ENCODE assay signal across 11 cellular contexts in the genomic region with DNA sequence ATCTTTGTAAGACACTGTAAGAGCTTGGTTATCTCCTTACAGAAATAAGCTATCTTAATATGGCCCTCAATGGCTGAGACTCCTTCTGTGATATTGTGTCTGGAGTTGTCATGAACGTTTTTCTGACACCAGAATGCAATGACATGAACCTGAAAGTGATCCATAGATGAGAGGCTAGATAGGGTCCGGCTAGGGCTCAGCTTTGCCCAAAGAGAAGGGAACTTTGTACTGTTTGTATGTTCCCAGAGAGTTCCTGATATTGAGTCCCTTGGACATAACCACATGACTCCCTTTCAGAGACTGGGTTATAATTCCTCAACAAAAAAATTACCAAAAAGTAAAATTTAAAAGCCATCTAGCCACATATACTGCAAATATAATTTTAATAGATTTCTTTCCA.
DNase-seq lines count a peak whose midpoint lies in the region; ATAC-seq and TF ChIP-seq lines count a peak whose summit lies in the region.
"Had no signal": no experiment of that assay in that cellular context is flagged by ENCODE, and none has a peak within 500 bp of the region (broad histone marks: within the 10 kb centered on the region; RNA-seq: fewer than 3 reads in every experiment).

No MANE protein-coding gene starts in this region.

- H3K36me3 Mint-ChIP-seq in activated naive CD4-positive, alpha-beta T cell treated with anti-CD3 and anti-CD28 coated beads, Interleukin-2, amount 50 U/mL, for 72 hours, result peaks cover 3 to 35% of the 10 kb centered on the region in 2 donors
- no peaks in the 10 kb centered on the region for H3K36me3 Mint-ChIP-seq in activated naive CD4-positive, alpha-beta T cell treated with anti-CD3 and anti-CD28 coated beads for 36 hours (ENCODE audit: low read depth)
- no peaks in the 10 kb centered on the region for H3K36me3 Mint-ChIP-seq in activated T-helper 17 cell treated with anti-CD3 and anti-CD28 coated beads, Interleukin-2, amount 50 U/mL, for 72 hours (ENCODE audit: low read depth)

- no peaks in the 10 kb centered on the region for H3K27me3 Mint-ChIP-seq in activated naive CD4-positive, alpha-beta T cell treated with anti-CD3 and anti-CD28 coated beads for 36 hours (ENCODE audit: low read depth)
- no peaks in the 10 kb centered on the region for H3K27me3 Mint-ChIP-seq in activated T-helper 17 cell treated with anti-CD3 and anti-CD28 coated beads, Interleukin-2, amount 50 U/mL, for 72 hours

- no peak for TF ChIP-seq EP300 in ovary (IDR thresholded peaks at IDR 0.05)

- peak; percentile 6 to 17 for ATAC-seq in activated naive CD4-positive, alpha-beta T cell treated with anti-CD3 and anti-CD28 coated beads, Interleukin-2, amount 50 U/mL, for 72 hours
- peak; percentile 4 for ATAC-seq in HG03064 (IDR thresholded peaks at IDR 0.05; ENCODE audit: low read depth, unreplicated experiment)
- ATAC-seq in activated T-helper 17 cell treated with anti-CD3 and anti-CD28 coated beads, Interleukin-2, amount 50 U/mL, for 72 hours (replicated peaks), result peak; percentile 24
- no peak for ATAC-seq in body of pancreas

- H3K27me3 ChIP-seq in thymus (ENCODE audit: control insufficient read depth, insufficient read depth), result no peaks in the 10 kb centered on the region
- H3K27me3 ChIP-seq in body of pancreas, result no peaks in the 10 kb centered on the region
- H3K27me3 ChIP-seq in ovary, result no peaks in the 10 kb centered on the region

- no peak for DNase-seq in activated naive CD4-positive, alpha-beta T cell treated with anti-CD3 and anti-CD28 coated beads, Interleukin-2, amount 50 U/mL, for 72 hours (ENCODE audit: low spot score in 2 of 2)
- DNase-seq in activated naive CD4-positive, alpha-beta T cell treated with anti-CD3 and anti-CD28 coated beads for 36 hours, result no peak
- no peak for DNase-seq in activated gamma-delta T cell (lab: John Stamatoyannopoulos, UW)
- no peak for DNase-seq in body of pancreas
- DNase-seq in ovary, result no peak
- DNase-seq: ACHN, NCI-H345, trophoblast cell had no signal

- no peak overlapping the region for H3K4me3 Mint-ChIP-seq in activated naive CD4-positive, alpha-beta T cell treated with anti-CD3 and anti-CD28 coated beads for 36 hours
- H3K4me3 Mint-ChIP-seq in activated T-helper 17 cell treated with anti-CD3 and anti-CD28 coated beads, Interleukin-2, amount 50 U/mL, for 72 hours, result peak overlapping the region; percentile 70

- peaks cover 62% of the 10 kb centered on the region for H3K4me1 Mint-ChIP-seq in activated naive CD4-positive, alpha-beta T cell treated with anti-CD3 and anti-CD28 coated beads for 36 hours (ENCODE audit: low read depth)
- H3K4me1 Mint-ChIP-seq in activated T-helper 17 cell treated with anti-CD3 and anti-CD28 coated beads, Interleukin-2, amount 50 U/mL, for 72 hours, result peaks cover 12% of the 10 kb centered on the region

- H3K9me3 Mint-ChIP-seq in activated naive CD4-positive, alpha-beta T cell treated with anti-CD3 and anti-CD28 coated beads, Interleukin-2, amount 50 U/mL, for 72 hours, result peaks cover 0 to 15% of the 10 kb centered on the region in 2 donors
- peaks cover 3% of the 10 kb centered on the region for H3K9me3 Mint-ChIP-seq in activated naive CD4-positive, alpha-beta T cell treated with anti-CD3 and anti-CD28 coated beads for 36 hours
- H3K9me3 Mint-ChIP-seq in activated T-helper 17 cell treated with anti-CD3 and anti-CD28 coated beads, Interleukin-2, amount 50 U/mL, for 72 hours, result peaks cover 3% of the 10 kb centered on the region

- H3K27ac ChIP-seq in thymus (ENCODE audit: low read depth), result peak overlapping the region; percentile 62
- H3K27ac ChIP-seq in body of pancreas, result no peak overlapping the region
- H3K27ac ChIP-seq in ovary, result no peak overlapping the region

- 6% methylated on average over 2 of the region's 2 CpGs for WGBS in thymus
- WGBS in body of pancreas, 2 donors, result 30 to 37% methylated on average over 2 of the region's 2 CpGs
- 52 to 72% (median 60%) methylated on average over 2 of the region's 2 CpGs for WGBS in ovary, 3 donors

- no peak for TF ChIP-seq CTCF in body of pancreas (IDR thresholded peaks at IDR 0.05)
- no peak for TF ChIP-seq CTCF in ovary (IDR thresholded peaks at IDR 0.05)

- intact Hi-C loops in activated naive CD4-positive, alpha-beta T cell treated with anti-CD3 and anti-CD28 coated beads for 36 hours (cut with micrococcal nuclease), result loop anchor here (2.0 to 10.0 kb wide), 2 partner anchors 80 to 670 kb away; no protein-coding TSS in a partner anchor
- intact Hi-C loops in body of pancreas (cut with DNase I) (no loop called here), ovary (cut with DNase I) (no loop called here)

- CTCF ChIA-PET in activated naive CD4-positive, alpha-beta T cell treated with anti-CD3 and anti-CD28 coated beads for 36 hours (lab: Charles Lee), result interaction anchor here (0.7 to 1.0 kb wide), 5 partner anchors 30 to 805 kb away, joined by 3 to 4 read pairs (median 3); no protein-coding TSS in a partner anchor

- H3K36me3 ChIP-seq in thymus (ENCODE audit: control insufficient read depth, insufficient read depth) (no peaks in the 10 kb centered on the region), body of pancreas (replicated peaks in 1 of 2; ENCODE audit: insufficient read depth in 1 of 2, low read depth in 2 of 2) (no peaks in the 10 kb centered on the region), ovary (no peaks in the 10 kb centered on the region)

- no peak overlapping the region for H3K4me3 ChIP-seq in thymus (ENCODE audit: low read length)
- no peak overlapping the region for H3K4me3 ChIP-seq in body of pancreas
- H3K4me3 ChIP-seq in ovary, result no peak overlapping the region

- H3K4me1 ChIP-seq in thymus (ENCODE audit: control insufficient read depth, insufficient read depth, low read length) (peaks cover 21% of the 10 kb centered on the region), body of pancreas (no peaks in the 10 kb centered on the region), ovary (ENCODE audit: insufficient read depth) (peaks cover 3% of the 10 kb centered on the region)

- TF ChIP-seq POLR2A in body of pancreas (IDR thresholded peaks at IDR 0.05) (no peak), ovary (IDR thresholded peaks at IDR 0.05) (no peak)

- H3K9me3 ChIP-seq in thymus (ENCODE audit: control insufficient read depth) (no peaks in the 10 kb centered on the region), body of pancreas (no peaks in the 10 kb centered on the region), ovary (no peaks in the 10 kb centered on the region)

- peak overlapping the region in 1 of 2 donors; percentile 39 for H3K27ac Mint-ChIP-seq in activated naive CD4-positive, alpha-beta T cell treated with anti-CD3 and anti-CD28 coated beads, Interleukin-2, amount 50 U/mL, for 72 hours
- H3K27ac Mint-ChIP-seq in activated naive CD4-positive, alpha-beta T cell treated with anti-CD3 and anti-CD28 coated beads for 36 hours, result no peak overlapping the region
- peak overlapping the region; percentile 26 for H3K27ac Mint-ChIP-seq in activated T-helper 17 cell treated with anti-CD3 and anti-CD28 coated beads, Interleukin-2, amount 50 U/mL, for 72 hours
